Comparison of ENCODE assay signal across 1 cellular context in the genomic region with DNA sequence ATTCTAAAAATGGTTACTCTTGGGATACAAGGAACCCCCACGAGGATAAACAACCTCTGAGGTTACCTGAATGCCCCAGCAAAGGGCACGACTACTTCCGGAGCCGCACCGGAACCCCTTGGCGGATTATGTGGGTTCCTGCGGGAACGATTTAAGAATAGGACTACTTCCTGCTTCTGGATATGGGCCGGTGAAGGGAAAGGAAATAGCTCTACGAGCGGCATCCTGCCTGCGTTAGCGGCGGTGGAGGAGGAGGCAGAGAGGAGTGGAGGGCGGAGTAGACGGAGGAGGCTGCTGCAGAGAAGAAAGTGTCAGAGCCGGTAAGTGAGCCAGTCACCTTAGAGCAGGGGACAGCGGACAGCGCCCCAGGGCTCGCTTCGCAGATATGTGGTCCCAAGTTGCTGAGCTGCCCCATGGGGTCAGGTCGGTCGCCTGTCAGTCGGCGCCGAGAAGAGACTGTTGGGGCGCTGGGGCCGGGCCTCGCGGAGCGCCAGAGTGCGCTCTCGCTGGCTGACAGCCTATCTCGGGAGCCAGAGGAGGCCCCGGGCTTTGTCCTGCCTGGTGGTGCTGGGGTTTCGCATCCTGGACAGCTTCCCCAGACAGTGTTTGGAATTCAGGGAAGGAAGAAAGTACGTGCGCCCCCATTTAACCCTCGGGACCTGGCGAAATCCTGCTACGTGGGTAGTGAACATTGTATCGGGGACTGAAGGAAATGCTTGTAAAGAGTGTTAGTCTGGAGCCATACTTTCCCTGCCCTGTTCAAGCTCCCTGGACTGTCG.
TF ChIP-seq lines count a peak whose summit lies in the region.

A gene with protein sequence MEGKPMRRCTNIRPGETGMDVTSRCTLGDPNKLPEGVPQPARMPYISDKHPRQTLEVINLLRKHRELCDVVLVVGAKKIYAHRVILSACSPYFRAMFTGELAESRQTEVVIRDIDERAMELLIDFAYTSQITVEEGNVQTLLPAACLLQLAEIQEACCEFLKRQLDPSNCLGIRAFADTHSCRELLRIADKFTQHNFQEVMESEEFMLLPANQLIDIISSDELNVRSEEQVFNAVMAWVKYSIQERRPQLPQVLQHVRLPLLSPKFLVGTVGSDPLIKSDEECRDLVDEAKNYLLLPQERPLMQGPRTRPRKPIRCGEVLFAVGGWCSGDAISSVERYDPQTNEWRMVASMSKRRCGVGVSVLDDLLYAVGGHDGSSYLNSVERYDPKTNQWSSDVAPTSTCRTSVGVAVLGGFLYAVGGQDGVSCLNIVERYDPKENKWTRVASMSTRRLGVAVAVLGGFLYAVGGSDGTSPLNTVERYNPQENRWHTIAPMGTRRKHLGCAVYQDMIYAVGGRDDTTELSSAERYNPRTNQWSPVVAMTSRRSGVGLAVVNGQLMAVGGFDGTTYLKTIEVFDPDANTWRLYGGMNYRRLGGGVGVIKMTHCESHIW (plus strand): TSS at position 223 of the 779 bp plus-strand sequence. CDS start 1,063 bp downstream, outside the sequence.

TF ChIP-seq in HepG2, 621 proteins besides CTCF, POLR2A, EP300 and RAD21 (continued from another document):
- TF ChIP-seq, protein P1, sequence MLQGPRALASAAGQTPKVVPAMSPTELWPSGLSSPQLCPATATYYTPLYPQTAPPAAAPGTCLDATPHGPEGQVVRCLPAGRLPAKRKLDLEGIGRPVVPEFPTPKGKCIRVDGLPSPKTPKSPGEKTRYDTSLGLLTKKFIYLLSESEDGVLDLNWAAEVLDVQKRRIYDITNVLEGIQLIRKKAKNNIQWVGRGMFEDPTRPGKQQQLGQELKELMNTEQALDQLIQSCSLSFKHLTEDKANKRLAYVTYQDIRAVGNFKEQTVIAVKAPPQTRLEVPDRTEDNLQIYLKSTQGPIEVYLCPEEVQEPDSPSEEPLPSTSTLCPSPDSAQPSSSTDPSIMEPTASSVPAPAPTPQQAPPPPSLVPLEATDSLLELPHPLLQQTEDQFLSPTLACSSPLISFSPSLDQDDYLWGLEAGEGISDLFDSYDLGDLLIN (CRISPR knock-in tag; IDR thresholded peaks at IDR 0.05; ENCODE audit: borderline replicate concordance): no peak; the same call in 1 of the 2 replicates
- no peak for TF ChIP-seq SNRNP70 (IDR thresholded peaks at IDR 0.05; ENCODE audit: low read depth, low read length)
- 0 out of 2 replicates have a peak, but pooled peaks have one; percentile 32 for TF ChIP-seq KDM4B (CRISPR knock-in tag; IDR thresholded peaks at IDR 0.05)
- no peak for TF ChIP-seq ZNF562 (CRISPR knock-in tag; IDR thresholded peaks at IDR 0.05; ENCODE audit: borderline replicate concordance)
- no peak; the same call in 1 of the 2 replicates for TF ChIP-seq ZFP90 (CRISPR knock-in tag; IDR thresholded peaks at IDR 0.05; ENCODE audit: borderline replicate concordance)
- TF ChIP-seq ZNF788 (CRISPR knock-in tag; IDR thresholded peaks at IDR 0.05; ENCODE audit: borderline replicate concordance): peak; percentile 21; the same call in 1 of the 2 replicates
- TF ChIP-seq FOXO1 (CRISPR knock-in tag; IDR thresholded peaks at IDR 0.05): peak; percentile 61; the same call in 1 of the 2 replicates
- no peak for TF ChIP-seq ZBTB42 (CRISPR knock-in tag; IDR thresholded peaks at IDR 0.05)
- peak; percentile 82 for TF ChIP-seq RXRB (CRISPR knock-in tag; IDR thresholded peaks at IDR 0.05; ENCODE audit: borderline replicate concordance)
- TF ChIP-seq, protein P2, sequence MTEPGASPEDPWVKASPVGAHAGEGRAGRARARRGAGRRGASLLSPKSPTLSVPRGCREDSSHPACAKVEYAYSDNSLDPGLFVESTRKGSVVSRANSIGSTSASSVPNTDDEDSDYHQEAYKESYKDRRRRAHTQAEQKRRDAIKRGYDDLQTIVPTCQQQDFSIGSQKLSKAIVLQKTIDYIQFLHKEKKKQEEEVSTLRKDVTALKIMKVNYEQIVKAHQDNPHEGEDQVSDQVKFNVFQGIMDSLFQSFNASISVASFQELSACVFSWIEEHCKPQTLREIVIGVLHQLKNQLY (CRISPR knock-in tag; IDR thresholded peaks at IDR 0.05): peak; percentile 16; the same call in 1 of the 2 replicates
- no peak for TF ChIP-seq PHB2 (IDR thresholded peaks at IDR 0.05; ENCODE audit: partially characterized antibody)
- 0 out of 2 replicates have a peak, but pooled peaks have one; percentile 58 for TF ChIP-seq ZNF569 (CRISPR knock-in tag; IDR thresholded peaks at IDR 0.05; ENCODE audit: borderline replicate concordance)
- TF ChIP-seq GTF3A (CRISPR knock-in tag; conservative IDR thresholded peaks at IDR 0.05): no peak
- peak; percentile 43; the same call in 1 of the 2 replicates for TF ChIP-seq ZNF460 (CRISPR knock-in tag; IDR thresholded peaks at IDR 0.05; ENCODE audit: borderline replicate concordance)
- peak; percentile 98 for TF ChIP-seq HNRNPLL (IDR thresholded peaks at IDR 0.05; ENCODE audit: low read depth, low read length, poor library complexity, severe bottlenecking)
- no peak for TF ChIP-seq SALL2 (CRISPR knock-in tag; IDR thresholded peaks at IDR 0.05)
- TF ChIP-seq, protein P3, sequence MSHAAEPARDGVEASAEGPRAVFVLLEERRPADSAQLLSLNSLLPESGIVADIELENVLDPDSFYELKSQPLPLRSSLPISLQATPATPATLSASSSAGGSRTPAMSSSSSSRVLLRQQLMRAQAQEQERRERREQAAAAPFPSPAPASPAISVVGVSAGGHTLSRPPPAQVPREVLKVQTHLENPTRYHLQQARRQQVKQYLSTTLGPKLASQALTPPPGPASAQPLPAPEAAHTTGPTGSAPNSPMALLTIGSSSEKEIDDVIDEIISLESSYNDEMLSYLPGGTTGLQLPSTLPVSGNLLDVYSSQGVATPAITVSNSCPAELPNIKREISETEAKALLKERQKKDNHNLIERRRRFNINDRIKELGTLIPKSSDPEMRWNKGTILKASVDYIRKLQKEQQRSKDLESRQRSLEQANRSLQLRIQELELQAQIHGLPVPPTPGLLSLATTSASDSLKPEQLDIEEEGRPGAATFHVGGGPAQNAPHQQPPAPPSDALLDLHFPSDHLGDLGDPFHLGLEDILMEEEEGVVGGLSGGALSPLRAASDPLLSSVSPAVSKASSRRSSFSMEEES (CRISPR knock-in tag; IDR thresholded peaks at IDR 0.05): peak; percentile 62
- TF ChIP-seq ZNF24 (IDR thresholded peaks at IDR 0.05): no peak
- TF ChIP-seq, protein P4, sequence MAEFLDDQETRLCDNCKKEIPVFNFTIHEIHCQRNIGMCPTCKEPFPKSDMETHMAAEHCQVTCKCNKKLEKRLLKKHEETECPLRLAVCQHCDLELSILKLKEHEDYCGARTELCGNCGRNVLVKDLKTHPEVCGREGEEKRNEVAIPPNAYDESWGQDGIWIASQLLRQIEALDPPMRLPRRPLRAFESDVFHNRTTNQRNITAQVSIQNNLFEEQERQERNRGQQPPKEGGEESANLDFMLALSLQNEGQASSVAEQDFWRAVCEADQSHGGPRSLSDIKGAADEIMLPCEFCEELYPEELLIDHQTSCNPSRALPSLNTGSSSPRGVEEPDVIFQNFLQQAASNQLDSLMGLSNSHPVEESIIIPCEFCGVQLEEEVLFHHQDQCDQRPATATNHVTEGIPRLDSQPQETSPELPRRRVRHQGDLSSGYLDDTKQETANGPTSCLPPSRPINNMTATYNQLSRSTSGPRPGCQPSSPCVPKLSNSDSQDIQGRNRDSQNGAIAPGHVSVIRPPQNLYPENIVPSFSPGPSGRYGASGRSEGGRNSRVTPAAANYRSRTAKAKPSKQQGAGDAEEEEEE (CRISPR knock-in tag; IDR thresholded peaks at IDR 0.05; ENCODE audit: borderline replicate concordance): no peak
- TF ChIP-seq ZNF670 (CRISPR knock-in tag; IDR thresholded peaks at IDR 0.05; ENCODE audit: borderline replicate concordance): no peak
- TF ChIP-seq ZNF572 (CRISPR knock-in tag; IDR thresholded peaks at IDR 0.05): no peak
- TF ChIP-seq ZNF891 (CRISPR knock-in tag; IDR thresholded peaks at IDR 0.05): peak; percentile 94; the same call in 1 of the 2 replicates
- TF ChIP-seq, protein P5, sequence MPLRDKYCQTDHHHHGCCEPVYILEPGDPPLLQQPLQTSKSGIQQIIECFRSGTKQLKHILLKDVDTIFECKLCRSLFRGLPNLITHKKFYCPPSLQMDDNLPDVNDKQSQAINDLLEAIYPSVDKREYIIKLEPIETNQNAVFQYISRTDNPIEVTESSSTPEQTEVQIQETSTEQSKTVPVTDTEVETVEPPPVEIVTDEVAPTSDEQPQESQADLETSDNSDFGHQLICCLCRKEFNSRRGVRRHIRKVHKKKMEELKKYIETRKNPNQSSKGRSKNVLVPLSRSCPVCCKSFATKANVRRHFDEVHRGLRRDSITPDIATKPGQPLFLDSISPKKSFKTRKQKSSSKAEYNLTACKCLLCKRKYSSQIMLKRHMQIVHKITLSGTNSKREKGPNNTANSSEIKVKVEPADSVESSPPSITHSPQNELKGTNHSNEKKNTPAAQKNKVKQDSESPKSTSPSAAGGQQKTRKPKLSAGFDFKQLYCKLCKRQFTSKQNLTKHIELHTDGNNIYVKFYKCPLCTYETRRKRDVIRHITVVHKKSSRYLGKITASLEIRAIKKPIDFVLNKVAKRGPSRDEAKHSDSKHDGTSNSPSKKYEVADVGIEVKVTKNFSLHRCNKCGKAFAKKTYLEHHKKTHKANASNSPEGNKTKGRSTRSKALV (CRISPR knock-in tag; IDR thresholded peaks at IDR 0.05): no peak
- TF ChIP-seq SIN3B (IDR thresholded peaks at IDR 0.05; ENCODE audit: low read length): peak; percentile 90
- TF ChIP-seq ZNF577 (CRISPR knock-in tag; IDR thresholded peaks at IDR 0.05; ENCODE audit: borderline replicate concordance, low read depth): no peak
- TF ChIP-seq, protein P6, sequence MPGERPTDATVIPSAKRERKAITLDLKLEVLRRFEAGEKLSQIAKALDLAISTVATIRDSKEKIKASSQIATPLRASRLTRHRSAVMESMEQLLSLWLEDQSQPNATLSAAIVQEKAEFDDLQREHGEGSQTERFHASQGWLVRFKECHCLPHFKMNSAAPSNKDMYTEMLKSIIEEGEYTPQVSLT (CRISPR knock-in tag; IDR thresholded peaks at IDR 0.05; ENCODE audit: borderline replicate concordance, low read depth): no peak
- TF ChIP-seq ARHGAP35 (CRISPR knock-in tag; IDR thresholded peaks at IDR 0.05; ENCODE audit: borderline replicate concordance): 0 out of 2 replicates have a peak, but pooled peaks have one; percentile 81
- TF ChIP-seq, protein P7, sequence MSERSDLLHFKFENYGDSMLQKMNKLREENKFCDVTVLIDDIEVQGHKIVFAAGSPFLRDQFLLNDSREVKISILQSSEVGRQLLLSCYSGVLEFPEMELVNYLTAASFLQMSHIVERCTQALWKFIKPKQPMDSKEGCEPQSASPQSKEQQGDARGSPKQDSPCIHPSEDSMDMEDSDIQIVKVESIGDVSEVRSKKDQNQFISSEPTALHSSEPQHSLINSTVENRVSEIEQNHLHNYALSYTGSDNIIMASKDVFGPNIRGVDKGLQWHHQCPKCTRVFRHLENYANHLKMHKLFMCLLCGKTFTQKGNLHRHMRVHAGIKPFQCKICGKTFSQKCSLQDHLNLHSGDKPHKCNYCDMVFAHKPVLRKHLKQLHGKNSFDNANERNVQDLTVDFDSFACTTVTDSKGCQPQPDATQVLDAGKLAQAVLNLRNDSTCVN (CRISPR knock-in tag; IDR thresholded peaks at IDR 0.05; ENCODE audit: borderline replicate concordance): peak; percentile 90
- peak; percentile 85; the same call in 1 of the 2 replicates for TF ChIP-seq SP140L (CRISPR knock-in tag; IDR thresholded peaks at IDR 0.05; ENCODE audit: borderline replicate concordance)
- TF ChIP-seq, protein P8, sequence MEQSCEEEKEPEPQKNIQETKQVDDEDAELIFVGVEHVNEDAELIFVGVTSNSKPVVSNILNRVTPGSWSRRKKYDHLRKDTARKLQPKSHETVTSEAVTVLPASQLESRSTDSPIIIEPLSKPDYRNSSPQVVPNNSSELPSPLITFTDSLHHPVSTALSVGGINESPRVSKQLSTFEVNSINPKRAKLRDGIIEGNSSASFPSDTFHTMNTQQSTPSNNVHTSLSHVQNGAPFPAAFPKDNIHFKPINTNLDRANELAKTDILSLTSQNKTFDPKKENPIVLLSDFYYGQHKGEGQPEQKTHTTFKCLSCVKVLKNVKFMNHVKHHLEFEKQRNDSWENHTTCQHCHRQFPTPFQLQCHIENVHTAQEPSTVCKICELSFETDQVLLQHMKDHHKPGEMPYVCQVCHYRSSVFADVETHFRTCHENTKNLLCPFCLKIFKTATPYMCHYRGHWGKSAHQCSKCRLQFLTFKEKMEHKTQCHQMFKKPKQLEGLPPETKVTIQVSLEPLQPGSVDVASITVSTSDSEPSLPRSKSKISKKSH (CRISPR knock-in tag; IDR thresholded peaks at IDR 0.05; ENCODE audit: borderline replicate concordance): peak; percentile 89; the same call in 1 of the 2 replicates
